ENCODE assay signal across 30 cellular contexts in genomic region chr15:89225588-89225987, GRCh38. TPM values are rescaled to one million over a fixed set of nuclear protein-coding genes. Genes with fewer than 3 reads are reported as not detected.
"Had no signal": no experiment of that assay in that cellular context is flagged by ENCODE, and none has a peak within 500 bp of the region (broad histone marks: within the 10 kb centered on the region; RNA-seq: fewer than 3 reads in every experiment).

No MANE protein-coding gene starts in this region.

- ATAC-seq: activated CD4-positive, alpha-beta T cell treated with anti-CD3 and anti-CD28 coated beads for 36 hours; activated CD4-positive, CD25-positive, alpha-beta regulatory T cell treated with anti-CD3 and anti-CD28 coated beads, Interleukin-2, amount 50 U/mL, for 24 hours; activated CD8-positive, alpha-beta memory T cell treated with anti-CD3 and anti-CD28 coated beads, Interleukin-2, amount 10 ng/mL, durations not matched to agents 7 days and 5 days; activated CD8-positive, alpha-beta T cell treated with anti-CD3 and anti-CD28 coated beads, Interleukin-2, amount 10 ng/mL, durations not matched to agents 7 days and 5 days; activated naive CD8-positive, alpha-beta T cell treated with anti-CD3 and anti-CD28 coated beads, Interleukin-2, amount 50 U/mL, for 24 hours; WTC11 had no signal

- H3K9me3 ChIP-seq: ascending aorta had no signal

- H3K27me3 ChIP-seq: ascending aorta, cardiac muscle cell had no signal

- H3K36me3 ChIP-seq: ascending aorta, cardiac muscle cell, WERI-Rb-1 had no signal

- H3K27ac ChIP-seq: ascending aorta, cardiac muscle cell, WERI-Rb-1 had no signal

- H3K4me1 ChIP-seq: ascending aorta had no signal

- DNase-seq: activated CD4-positive, alpha-beta memory T cell treated with anti-CD3 and anti-CD28 coated beads, Interleukin-2, amount 10 ng/mL, durations not matched to agents 7 days and 5 days; activated CD4-positive, alpha-beta T cell treated with anti-CD3 and anti-CD28 coated beads for 1 hour; activated CD4-positive, alpha-beta T cell treated with anti-CD3 and anti-CD28 coated beads for 36 hours; activated CD4-positive, alpha-beta T cell treated with anti-CD3 and anti-CD28 coated beads for 48 hours; activated CD4-positive, alpha-beta T cell treated with anti-CD3 and anti-CD28 coated beads, Interleukin-2, amount 10 ng/mL, durations not matched to agents 7 days and 5 days; activated CD4-positive, alpha-beta T cell treated with anti-CD3 and anti-CD28 coated beads, Interleukin-2, amount 50 U/mL, for 48 hours; activated CD4-positive, CD25-positive, alpha-beta regulatory T cell; activated CD8-positive, alpha-beta memory T cell treated with anti-CD3 and anti-CD28 coated beads for 24 hours; activated CD8-positive, alpha-beta memory T cell treated with anti-CD3 and anti-CD28 coated beads, Interleukin-2, amount 10 ng/mL, durations not matched to agents 7 days and 5 days; activated CD8-positive, alpha-beta T cell treated with anti-CD3 and anti-CD28 coated beads, Interleukin-2, amount 10 ng/mL, durations not matched to agents 7 days and 5 days; activated effector memory CD4-positive, alpha-beta T cell treated with Interleukin-2 at 50 U/mL for 16 hours; activated gamma-delta T cell; activated naive CD4-positive, alpha-beta T cell treated with anti-CD3 and anti-CD28 coated beads, Interleukin-2, amount 10 ng/mL, durations not matched to agents 7 days and 5 days; activated naive CD4-positive, alpha-beta T cell treated with Interleukin-2 at 50 U/mL for 16 hours; activated naive CD8-positive, alpha-beta T cell treated with anti-CD3 and anti-CD28 coated beads, Interleukin-2, amount 10 ng/mL, durations not matched to agents 7 days and 5 days; activated naive CD8-positive, alpha-beta T cell treated with anti-CD3 and anti-CD28 coated beads, Interleukin-2, amount 50 U/mL, for 24 hours; activated T-cell treated with anti-CD3 and anti-CD28 coated beads, Interleukin-2, amount 50 U/mL, for 24 hours; activated T-cell treated with anti-CD3 and anti-CD28 coated beads, Interleukin-2, amount 50 U/mL, for 48 hours; amygdala; anterior cingulate cortex; caudate nucleus; T-helper 2 cell; T-helper 9 cell; WERI-Rb-1 had no signal

- H3K4me3 ChIP-seq: ascending aorta, cardiac muscle cell had no signal

RNA-seq across cellular contexts. Expression of gene RLBP1, which starts 4.2 kb away (rescaled TPM):
- total RNA-seq: activated CD4-positive, alpha-beta memory T cell treated with anti-CD3 and anti-CD28 coated beads, Interleukin-2, amount 10 ng/mL, durations not matched to agents 7 days and 5 days; activated CD4-positive, alpha-beta T cell treated with anti-CD3 and anti-CD28 coated beads for 36 hours; activated CD4-positive, alpha-beta T cell treated with anti-CD3 and anti-CD28 coated beads, Interleukin-2, amount 10 ng/mL, durations not matched to agents 7 days and 5 days; activated CD8-positive, alpha-beta memory T cell treated with anti-CD3 and anti-CD28 coated beads, Interleukin-2, amount 10 ng/mL, durations not matched to agents 7 days and 5 days; activated CD8-positive, alpha-beta T cell treated with anti-CD3 and anti-CD28 coated beads, Interleukin-2, amount 10 ng/mL, durations not matched to agents 7 days and 5 days; activated naive CD8-positive, alpha-beta T cell treated with anti-CD3 and anti-CD28 coated beads, Interleukin-2, amount 10 ng/mL, durations not matched to agents 7 days and 5 days; ascending aorta; bronchial epithelial cell; cardiac muscle cell; WTC11 had no signal
- polyA plus RNA-seq: adipose tissue had no signal

RNA-seq across cellular contexts. Expression of gene FANCI, which starts 18.2 kb away (rescaled TPM):
- total RNA-seq: ascending aorta had no signal
